8 cellular contexts compared by ENCODE assay signal in genomic region chr5:149618581-149619248, GRCh38. TPM values are rescaled to one million over a fixed set of nuclear protein-coding genes. Genes with fewer than 3 reads are reported as not detected.
A peak's percentile ranks its signal among the peaks of the same experiment; 100 is the strongest.
DNase-seq lines count a peak whose midpoint lies in the region; ATAC-seq and TF ChIP-seq lines count a peak whose summit lies in the region.

No MANE protein-coding gene starts in this region.

- peak overlapping the region; percentile 25 for H3K27ac ChIP-seq in left ventricle myocardium inferior (replicated peaks)
- H3K27ac ChIP-seq in gastrocnemius medialis = no peak overlapping the region

- ATAC-seq in HG02938 (IDR thresholded peaks at IDR 0.05; ENCODE audit: unreplicated experiment) = peak; percentile 52
- ATAC-seq in gastrocnemius medialis = peak; percentile 64 to 85

- in situ Hi-C loops in gastrocnemius medialis (cut with MboI; ENCODE audit: low sequenced_read_pairs in 4 of 4) = no loop called here

- DNase-seq in AG08396 (ENCODE audit: low spot score) (peak; percentile 70), GM12864 (ENCODE audit: low read depth) (peak; percentile 50), NCI-H526 treated with DMSO at 0.1 percent for 48 hours (lab: John Stamatoyannopoulos, UW) (peak; percentile 61), amygdala (lab: John Stamatoyannopoulos, UW) (peak in 29 of 56 donors; percentile 5 to 66 (median 23)), left ventricle myocardium inferior (no peak), gastrocnemius medialis (peak in 1 of 2 donors; percentile 42), NK-92 (lab: John Stamatoyannopoulos, UW; ENCODE audit: unreplicated experiment) (no peak)

- H3K36me3 ChIP-seq in left ventricle myocardium inferior (peaks cover 71% of the 10 kb centered on the region), gastrocnemius medialis (peaks cover 0 to 20% of the 10 kb centered on the region in 2 donors)

- intact Hi-C loops in left ventricle myocardium inferior (cut with micrococcal nuclease) (no loop called here), gastrocnemius medialis (cut with DNase I; ENCODE audit: low total_unique reads) (no loop called here)

- H3K4me3 ChIP-seq in GM12864 (ENCODE audit: low read depth, low read length) (0 out of 2 replicates have a peak overlapping the region, but pooled peaks have one; percentile 12), left ventricle myocardium inferior (no peak overlapping the region), gastrocnemius medialis (no peak overlapping the region)

- peaks cover 26% of the 10 kb centered on the region for H3K4me1 ChIP-seq in left ventricle myocardium inferior
- H3K4me1 ChIP-seq in gastrocnemius medialis = peaks cover 7 to 12% of the 10 kb centered on the region in 2 donors

- TF ChIP-seq CTCF in GM12864 (IDR thresholded peaks at IDR 0.05; ENCODE audit: low read depth, low read length, missing control alignments) (peak; percentile 79), left ventricle myocardium inferior (IDR thresholded peaks at IDR 0.05; ENCODE audit: borderline replicate concordance) (peak; percentile 77), gastrocnemius medialis (IDR thresholded peaks at IDR 0.05 in 4 of 5, conservative IDR thresholded peaks at IDR 0.05 in 1 of 5) (peak; percentile 43 to 75 (median 58))

- no peak for TF ChIP-seq POLR2A in gastrocnemius medialis (IDR thresholded peaks at IDR 0.05)

- H3K27me3 ChIP-seq in left ventricle myocardium inferior (ENCODE audit: low read depth) (no peaks in the 10 kb centered on the region), gastrocnemius medialis (no peaks in the 10 kb centered on the region)

- H3K9me3 ChIP-seq in left ventricle myocardium inferior (replicated peaks) (no peaks in the 10 kb centered on the region), gastrocnemius medialis (no peaks in the 10 kb centered on the region)

RNA-seq across cellular contexts. Expression of gene ARHGEF37, which starts 37.4 kb away (rescaled TPM):
- total RNA-seq in left ventricle myocardium inferior (22.8 TPM), gastrocnemius medialis (10 to 100 TPM in 3 of 4 donors, 1 to 10 TPM in 1; 9.5 to 28.6 (median 21.0) TPM)

Comparison
In these comparisons a context has a peak if more than half of its experiments do, and no peak if none do; other contexts are left out.
1. DNase-seq: peak in AG08396 (single experiment), GM12864 (single experiment), NCI-H526 treated with DMSO at 0.1 percent for 48 hours (single experiment) and amygdala (29 of 56); none in left ventricle myocardium inferior (single experiment) and NK-92 (single experiment).
2. Peak in every context shown above with its lines, with median percentiles within 50 percentile points of each other: CTCF ChIP-seq.